In the genomic region with DNA sequence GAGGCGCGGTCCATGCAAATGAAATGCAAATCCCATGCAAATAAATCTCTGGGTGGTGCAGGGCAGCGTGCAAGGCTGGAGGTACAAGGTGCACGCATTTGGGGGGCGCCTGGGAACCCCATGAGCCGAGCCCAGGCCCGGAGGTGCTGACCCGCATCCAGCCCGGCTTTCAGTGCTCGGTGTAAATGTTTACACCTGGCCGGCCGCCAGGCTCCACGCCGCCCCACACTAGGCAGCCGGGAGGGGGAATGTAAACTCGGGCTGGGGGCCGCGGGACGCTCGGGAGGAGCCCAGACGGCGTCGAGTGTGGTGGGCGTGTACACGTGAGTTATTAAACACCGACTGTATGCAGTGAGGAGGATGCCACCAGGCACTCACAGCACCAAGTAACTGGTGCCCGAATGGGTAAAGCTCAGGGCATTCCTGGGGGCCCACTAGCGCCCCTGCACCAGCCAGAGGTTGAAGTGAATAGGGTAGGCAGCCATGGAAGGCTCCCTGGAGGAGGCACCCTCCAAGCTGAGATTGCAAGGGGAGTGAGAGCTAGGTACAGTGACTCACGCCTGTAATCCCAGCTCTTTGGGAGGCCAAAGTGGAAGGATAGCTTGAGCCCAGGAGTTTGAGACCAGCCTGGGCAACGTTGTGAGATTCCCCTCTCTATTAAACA, we compare ENCODE assay signal across 1 cellular context.
A peak's percentile ranks its signal among the peaks of the same experiment; 100 is the strongest.
TF ChIP-seq lines count a peak whose summit lies in the region.

No MANE protein-coding gene starts in this region.

TF ChIP-seq in HepG2, 621 proteins besides CTCF, POLR2A, EP300 and RAD21 (continued from another document and continues in another):
- TF ChIP-seq, protein P1, sequence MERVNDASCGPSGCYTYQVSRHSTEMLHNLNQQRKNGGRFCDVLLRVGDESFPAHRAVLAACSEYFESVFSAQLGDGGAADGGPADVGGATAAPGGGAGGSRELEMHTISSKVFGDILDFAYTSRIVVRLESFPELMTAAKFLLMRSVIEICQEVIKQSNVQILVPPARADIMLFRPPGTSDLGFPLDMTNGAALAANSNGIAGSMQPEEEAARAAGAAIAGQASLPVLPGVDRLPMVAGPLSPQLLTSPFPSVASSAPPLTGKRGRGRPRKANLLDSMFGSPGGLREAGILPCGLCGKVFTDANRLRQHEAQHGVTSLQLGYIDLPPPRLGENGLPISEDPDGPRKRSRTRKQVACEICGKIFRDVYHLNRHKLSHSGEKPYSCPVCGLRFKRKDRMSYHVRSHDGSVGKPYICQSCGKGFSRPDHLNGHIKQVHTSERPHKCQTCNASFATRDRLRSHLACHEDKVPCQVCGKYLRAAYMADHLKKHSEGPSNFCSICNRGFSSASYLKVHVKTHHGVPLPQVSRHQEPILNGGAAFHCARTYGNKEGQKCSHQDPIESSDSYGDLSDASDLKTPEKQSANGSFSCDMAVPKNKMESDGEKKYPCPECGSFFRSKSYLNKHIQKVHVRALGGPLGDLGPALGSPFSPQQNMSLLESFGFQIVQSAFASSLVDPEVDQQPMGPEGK (CRISPR knock-in tag; IDR thresholded peaks at IDR 0.05): peak; percentile 96
- TF ChIP-seq ATAD3A (CRISPR knock-in tag; IDR thresholded peaks at IDR 0.05) (no peak), ZNF337 (CRISPR knock-in tag; IDR thresholded peaks at IDR 0.05; ENCODE audit: borderline replicate concordance, low read depth) (no peak), MTA1 (CRISPR knock-in tag; IDR thresholded peaks at IDR 0.05; ENCODE audit: borderline replicate concordance) (peak; percentile 73; the same call in 1 of the 2 replicates), KLF16 (CRISPR knock-in tag; IDR thresholded peaks at IDR 0.05) (0 out of 4 replicates have a peak, but pooled peaks of 1 of the 2 experiments have one; percentile 18), ZNF703 (CRISPR knock-in tag; IDR thresholded peaks at IDR 0.05; ENCODE audit: borderline replicate concordance) (no peak), RBM39 (IDR thresholded peaks at IDR 0.05; ENCODE audit: low read depth, low read length, poor library complexity, severe bottlenecking) (no peak), ZKSCAN8 (CRISPR knock-in tag; IDR thresholded peaks at IDR 0.05; ENCODE audit: borderline replicate concordance) (peak; percentile 99), SP4 (CRISPR knock-in tag; IDR thresholded peaks at IDR 0.05) (0 out of 2 replicates have a peak, but pooled peaks have one; percentile 29), ZNF335 (CRISPR knock-in tag; IDR thresholded peaks at IDR 0.05) (no peak), TBP (CRISPR knock-in tag; IDR thresholded peaks at IDR 0.05) (no peak), MED13 (CRISPR knock-in tag; IDR thresholded peaks at IDR 0.05) (no peak), NCOA1 (CRISPR knock-in tag; IDR thresholded peaks at IDR 0.05) (no peak), ZNF430 (CRISPR knock-in tag; IDR thresholded peaks at IDR 0.05) (no peak), ZNF12 (CRISPR knock-in tag; IDR thresholded peaks at IDR 0.05) (no peak), ZNF33A (CRISPR knock-in tag; IDR thresholded peaks at IDR 0.05; ENCODE audit: borderline replicate concordance) (no peak), ZNF256 (CRISPR knock-in tag; conservative IDR thresholded peaks at IDR 0.05) (no peak), SRSF1 (optimal IDR thresholded peaks at IDR 0.05; ENCODE audit: low read depth, low read length) (peak; percentile 37), ZFYVE20 (CRISPR knock-in tag; IDR thresholded peaks at IDR 0.05; ENCODE audit: borderline replicate concordance, low read depth) (no peak), ZNF780A (CRISPR knock-in tag; IDR thresholded peaks at IDR 0.05) (no peak), RBFOX2 (IDR thresholded peaks at IDR 0.05; ENCODE audit: low read depth, low read length) (no peak), PHB2 (IDR thresholded peaks at IDR 0.05; ENCODE audit: partially characterized antibody) (no peak), ZNF530 (CRISPR knock-in tag; IDR thresholded peaks at IDR 0.05; ENCODE audit: low read depth) (no peak), MEF2D (CRISPR knock-in tag; IDR thresholded peaks at IDR 0.05) (no peak), ONECUT2 (CRISPR knock-in tag; IDR thresholded peaks at IDR 0.05) (no peak), CBX1 (IDR thresholded peaks at IDR 0.05; ENCODE audit: low read depth) (no peak), SNAI1 (CRISPR knock-in tag; IDR thresholded peaks at IDR 0.05; ENCODE audit: borderline replicate concordance) (no peak), ATF7-NPFF (CRISPR knock-in tag; IDR thresholded peaks at IDR 0.05; ENCODE audit: low read depth) (no peak), GATA4 (IDR thresholded peaks at IDR 0.05; ENCODE audit: borderline replicate concordance, low read depth) (no peak), GTF3A (CRISPR knock-in tag; conservative IDR thresholded peaks at IDR 0.05) (no peak), YEATS4 (CRISPR knock-in tag; IDR thresholded peaks at IDR 0.05; ENCODE audit: borderline replicate concordance) (no peak), TARDBP (CRISPR knock-in tag; IDR thresholded peaks at IDR 0.05) (peak; percentile 50; the same call in 1 of the 2 replicates), ZNF484 (CRISPR knock-in tag; IDR thresholded peaks at IDR 0.05; ENCODE audit: borderline replicate concordance, low read depth) (no peak), ZNF354B (CRISPR knock-in tag; IDR thresholded peaks at IDR 0.05) (no peak), AGO2 (optimal IDR thresholded peaks at IDR 0.05; ENCODE audit: low read depth, low read length) (peak; percentile 78), TCF12 (IDR thresholded peaks at IDR 0.05) (no peak), TCF12 (CRISPR knock-in tag; IDR thresholded peaks at IDR 0.05) (no peak), DPF2 (CRISPR knock-in tag; IDR thresholded peaks at IDR 0.05; ENCODE audit: borderline replicate concordance, low read depth) (0 out of 2 replicates have a peak, but pooled peaks have one; percentile 35)
- TF ChIP-seq, protein P2, sequence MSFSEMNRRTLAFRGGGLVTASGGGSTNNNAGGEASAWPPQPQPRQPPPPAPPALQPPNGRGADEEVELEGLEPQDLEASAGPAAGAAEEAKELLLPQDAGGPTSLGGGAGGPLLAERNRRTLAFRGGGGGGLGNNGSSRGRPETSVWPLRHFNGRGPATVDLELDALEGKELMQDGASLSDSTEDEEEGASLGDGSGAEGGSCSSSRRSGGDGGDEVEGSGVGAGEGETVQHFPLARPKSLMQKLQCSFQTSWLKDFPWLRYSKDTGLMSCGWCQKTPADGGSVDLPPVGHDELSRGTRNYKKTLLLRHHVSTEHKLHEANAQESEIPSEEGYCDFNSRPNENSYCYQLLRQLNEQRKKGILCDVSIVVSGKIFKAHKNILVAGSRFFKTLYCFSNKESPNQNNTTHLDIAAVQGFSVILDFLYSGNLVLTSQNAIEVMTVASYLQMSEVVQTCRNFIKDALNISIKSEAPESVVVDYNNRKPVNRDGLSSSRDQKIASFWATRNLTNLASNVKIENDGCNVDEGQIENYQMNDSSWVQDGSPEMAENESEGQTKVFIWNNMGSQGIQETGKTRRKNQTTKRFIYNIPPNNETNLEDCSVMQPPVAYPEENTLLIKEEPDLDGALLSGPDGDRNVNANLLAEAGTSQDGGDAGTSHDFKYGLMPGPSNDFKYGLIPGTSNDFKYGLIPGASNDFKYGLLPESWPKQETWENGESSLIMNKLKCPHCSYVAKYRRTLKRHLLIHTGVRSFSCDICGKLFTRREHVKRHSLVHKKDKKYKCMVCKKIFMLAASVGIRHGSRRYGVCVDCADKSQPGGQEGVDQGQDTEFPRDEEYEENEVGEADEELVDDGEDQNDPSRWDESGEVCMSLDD (CRISPR knock-in tag; IDR thresholded peaks at IDR 0.05; ENCODE audit: borderline replicate concordance): peak; percentile 94
- TF ChIP-seq, protein P3, sequence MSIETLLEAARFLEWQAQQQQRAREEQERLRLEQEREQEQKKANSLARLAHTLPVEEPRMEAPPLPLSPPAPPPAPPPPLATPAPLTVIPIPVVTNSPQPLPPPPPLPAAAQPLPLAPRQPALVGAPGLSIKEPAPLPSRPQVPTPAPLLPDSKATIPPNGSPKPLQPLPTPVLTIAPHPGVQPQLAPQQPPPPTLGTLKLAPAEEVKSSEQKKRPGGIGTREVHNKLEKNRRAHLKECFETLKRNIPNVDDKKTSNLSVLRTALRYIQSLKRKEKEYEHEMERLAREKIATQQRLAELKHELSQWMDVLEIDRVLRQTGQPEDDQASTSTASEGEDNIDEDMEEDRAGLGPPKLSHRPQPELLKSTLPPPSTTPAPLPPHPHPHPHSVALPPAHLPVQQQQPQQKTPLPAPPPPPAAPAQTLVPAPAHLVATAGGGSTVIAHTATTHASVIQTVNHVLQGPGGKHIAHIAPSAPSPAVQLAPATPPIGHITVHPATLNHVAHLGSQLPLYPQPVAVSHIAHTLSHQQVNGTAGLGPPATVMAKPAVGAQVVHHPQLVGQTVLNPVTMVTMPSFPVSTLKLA (IDR thresholded peaks at IDR 0.05): no peak
- TF ChIP-seq, protein P4, sequence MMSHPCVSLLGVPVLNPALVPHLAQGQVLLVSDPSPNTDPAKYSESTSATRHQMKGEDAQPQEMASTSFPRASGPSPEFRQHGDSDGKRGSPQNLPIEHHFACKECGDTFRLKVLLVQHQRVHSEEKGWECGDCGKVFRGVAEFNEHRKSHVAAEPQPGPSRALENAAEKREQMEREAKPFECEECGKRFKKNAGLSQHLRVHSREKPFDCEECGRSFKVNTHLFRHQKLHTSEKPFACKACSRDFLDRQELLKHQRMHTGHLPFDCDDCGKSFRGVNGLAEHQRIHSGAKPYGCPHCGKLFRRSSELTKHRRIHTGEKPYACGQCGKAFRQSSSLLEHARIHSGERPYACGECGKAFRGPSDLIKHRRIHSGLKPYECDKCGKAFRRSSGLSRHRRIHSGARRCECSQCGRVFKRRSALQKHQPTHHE (CRISPR knock-in tag; IDR thresholded peaks at IDR 0.05; ENCODE audit: borderline replicate concordance): no peak
- TF ChIP-seq, protein P5, sequence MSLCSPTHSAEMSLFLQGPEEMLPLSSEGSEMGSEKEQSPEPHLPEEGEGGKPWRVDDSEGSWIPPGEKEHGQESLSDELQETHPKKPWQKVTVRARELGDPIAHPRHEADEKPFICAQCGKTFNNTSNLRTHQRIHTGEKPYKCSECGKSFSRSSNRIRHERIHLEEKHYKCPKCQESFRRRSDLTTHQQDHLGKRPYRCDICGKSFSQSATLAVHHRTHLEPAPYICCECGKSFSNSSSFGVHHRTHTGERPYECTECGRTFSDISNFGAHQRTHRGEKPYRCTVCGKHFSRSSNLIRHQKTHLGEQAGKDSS (CRISPR knock-in tag; IDR thresholded peaks at IDR 0.05; ENCODE audit: borderline replicate concordance, low read depth): no peak
- TF ChIP-seq, protein P6, sequence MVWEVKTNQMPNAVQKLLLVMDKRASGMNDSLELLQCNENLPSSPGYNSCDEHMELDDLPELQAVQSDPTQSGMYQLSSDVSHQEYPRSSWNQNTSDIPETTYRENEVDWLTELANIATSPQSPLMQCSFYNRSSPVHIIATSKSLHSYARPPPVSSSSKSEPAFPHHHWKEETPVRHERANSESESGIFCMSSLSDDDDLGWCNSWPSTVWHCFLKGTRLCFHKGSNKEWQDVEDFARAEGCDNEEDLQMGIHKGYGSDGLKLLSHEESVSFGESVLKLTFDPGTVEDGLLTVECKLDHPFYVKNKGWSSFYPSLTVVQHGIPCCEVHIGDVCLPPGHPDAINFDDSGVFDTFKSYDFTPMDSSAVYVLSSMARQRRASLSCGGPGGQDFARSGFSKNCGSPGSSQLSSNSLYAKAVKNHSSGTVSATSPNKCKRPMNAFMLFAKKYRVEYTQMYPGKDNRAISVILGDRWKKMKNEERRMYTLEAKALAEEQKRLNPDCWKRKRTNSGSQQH (CRISPR knock-in tag; IDR thresholded peaks at IDR 0.05; ENCODE audit: low read depth): no peak
- TF ChIP-seq, protein P7, sequence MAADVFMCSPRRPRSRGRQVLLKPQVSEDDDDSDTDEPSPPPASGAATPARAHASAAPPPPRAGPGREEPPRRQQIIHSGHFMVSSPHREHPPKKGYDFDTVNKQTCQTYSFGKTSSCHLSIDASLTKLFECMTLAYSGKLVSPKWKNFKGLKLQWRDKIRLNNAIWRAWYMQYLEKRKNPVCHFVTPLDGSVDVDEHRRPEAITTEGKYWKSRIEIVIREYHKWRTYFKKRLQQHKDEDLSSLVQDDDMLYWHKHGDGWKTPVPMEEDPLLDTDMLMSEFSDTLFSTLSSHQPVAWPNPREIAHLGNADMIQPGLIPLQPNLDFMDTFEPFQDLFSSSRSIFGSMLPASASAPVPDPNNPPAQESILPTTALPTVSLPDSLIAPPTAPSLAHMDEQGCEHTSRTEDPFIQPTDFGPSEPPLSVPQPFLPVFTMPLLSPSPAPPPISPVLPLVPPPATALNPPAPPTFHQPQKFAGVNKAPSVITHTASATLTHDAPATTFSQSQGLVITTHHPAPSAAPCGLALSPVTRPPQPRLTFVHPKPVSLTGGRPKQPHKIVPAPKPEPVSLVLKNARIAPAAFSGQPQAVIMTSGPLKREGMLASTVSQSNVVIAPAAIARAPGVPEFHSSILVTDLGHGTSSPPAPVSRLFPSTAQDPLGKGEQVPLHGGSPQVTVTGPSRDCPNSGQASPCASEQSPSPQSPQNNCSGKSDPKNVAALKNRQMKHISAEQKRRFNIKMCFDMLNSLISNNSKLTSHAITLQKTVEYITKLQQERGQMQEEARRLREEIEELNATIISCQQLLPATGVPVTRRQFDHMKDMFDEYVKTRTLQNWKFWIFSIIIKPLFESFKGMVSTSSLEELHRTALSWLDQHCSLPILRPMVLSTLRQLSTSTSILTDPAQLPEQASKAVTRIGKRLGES (CRISPR knock-in tag; IDR thresholded peaks at IDR 0.05; ENCODE audit: borderline replicate concordance): no peak
- TF ChIP-seq, protein P8, sequence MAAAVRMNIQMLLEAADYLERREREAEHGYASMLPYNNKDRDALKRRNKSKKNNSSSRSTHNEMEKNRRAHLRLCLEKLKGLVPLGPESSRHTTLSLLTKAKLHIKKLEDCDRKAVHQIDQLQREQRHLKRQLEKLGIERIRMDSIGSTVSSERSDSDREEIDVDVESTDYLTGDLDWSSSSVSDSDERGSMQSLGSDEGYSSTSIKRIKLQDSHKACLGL (CRISPR knock-in tag; IDR thresholded peaks at IDR 0.05): no peak; the same call in 1 of the 2 replicates
